In genomic region chr3:131731709-131732108, GRCh38 we compare ENCODE assay signal across 23 cellular contexts.
A peak's percentile ranks its signal among the peaks of the same experiment; 100 is the strongest.
DNase-seq lines count a peak whose midpoint lies in the region; ATAC-seq and TF ChIP-seq lines count a peak whose summit lies in the region.
"Had no signal": no experiment of that assay in that cellular context is flagged by ENCODE, and none has a peak within 500 bp of the region (broad histone marks: within the 10 kb centered on the region; RNA-seq: fewer than 3 reads in every experiment).

No MANE protein-coding gene starts in this region.

- H3K4me1 Mint-ChIP-seq in activated T-cell treated with anti-CD3 and anti-CD28 coated beads, Interleukin-2, amount 50 U/mL, for 4 hours (ENCODE audit: low read depth), result no peaks in the 10 kb centered on the region
- peaks cover 19% of the 10 kb centered on the region for H3K4me1 Mint-ChIP-seq in activated T-cell treated with anti-CD3 and anti-CD28 coated beads, Interleukin-2, amount 50 U/mL, for 24 hours (ENCODE audit: low read depth)
- H3K4me1 Mint-ChIP-seq: naive B cell had no signal

- H3K9me3 Mint-ChIP-seq in activated T-cell treated with anti-CD3 and anti-CD28 coated beads, Interleukin-2, amount 50 U/mL, for 4 hours, result no peaks in the 10 kb centered on the region
- H3K9me3 Mint-ChIP-seq in activated T-cell treated with anti-CD3 and anti-CD28 coated beads, Interleukin-2, amount 50 U/mL, for 24 hours, result no peaks in the 10 kb centered on the region
- H3K9me3 Mint-ChIP-seq: naive B cell had no signal

- H3K27ac Mint-ChIP-seq in activated T-cell treated with anti-CD3 and anti-CD28 coated beads, Interleukin-2, amount 50 U/mL, for 24 hours, result no peak overlapping the region
- H3K27ac Mint-ChIP-seq: naive B cell had no signal

- H3K27me3 ChIP-seq in OCI-LY3 (ENCODE audit: low read depth, low read length), result no peaks in the 10 kb centered on the region
- H3K27me3 ChIP-seq: breast epithelium, ovary, right atrium auricular region, upper lobe of left lung had no signal

- H3K27ac ChIP-seq in OCI-LY3 (ENCODE audit: low read length), result peak overlapping the region; percentile 28; the same call in 1 of the 2 replicates
- H3K27ac ChIP-seq: breast epithelium, coronary artery, ovary, right atrium auricular region, SK-N-MC, upper lobe of left lung had no signal

- H3K9me3 ChIP-seq in OCI-LY3 (ENCODE audit: insufficient read depth, low read length), result no peaks in the 10 kb centered on the region
- H3K9me3 ChIP-seq: breast epithelium, ovary, right atrium auricular region, upper lobe of left lung had no signal

- no peaks in the 10 kb centered on the region for H3K36me3 ChIP-seq in OCI-LY3 (replicated peaks; ENCODE audit: low read depth, low read length)
- H3K36me3 ChIP-seq: breast epithelium, ovary, right atrium auricular region, upper lobe of left lung had no signal

- H3K4me3 ChIP-seq in OCI-LY3 (ENCODE audit: low read length), result peak overlapping the region; percentile 18; the same call in 1 of the 2 replicates
- H3K4me3 ChIP-seq: breast epithelium, coronary artery, ovary, right atrium auricular region, SK-N-MC, upper lobe of left lung had no signal

- no peaks in the 10 kb centered on the region for H3K36me3 Mint-ChIP-seq in activated T-cell treated with anti-CD3 and anti-CD28 coated beads, Interleukin-2, amount 50 U/mL, for 4 hours (ENCODE audit: insufficient read depth)
- H3K36me3 Mint-ChIP-seq in activated T-cell treated with anti-CD3 and anti-CD28 coated beads, Interleukin-2, amount 50 U/mL, for 24 hours (ENCODE audit: low read depth), result no peaks in the 10 kb centered on the region
- H3K36me3 Mint-ChIP-seq: naive B cell had no signal

- peaks cover 5% of the 10 kb centered on the region for H3K27me3 Mint-ChIP-seq in activated T-cell treated with anti-CD3 and anti-CD28 coated beads, Interleukin-2, amount 50 U/mL, for 4 hours (ENCODE audit: low read depth)
- H3K27me3 Mint-ChIP-seq in activated T-cell treated with anti-CD3 and anti-CD28 coated beads, Interleukin-2, amount 50 U/mL, for 24 hours, result peaks cover 19% of the 10 kb centered on the region
- H3K27me3 Mint-ChIP-seq: naive B cell had no signal

- ATAC-seq in activated T-cell treated with anti-CD3 and anti-CD28 coated beads, Interleukin-2, amount 50 U/mL, for 4 hours, result peak; percentile 69 to 70
- ATAC-seq in GM21619 (IDR thresholded peaks at IDR 0.05; ENCODE audit: unreplicated experiment), result peak; percentile 42

- peak overlapping the region; percentile 9; the same call in 1 of the 2 replicates for H3K9ac ChIP-seq in OCI-LY3 (ENCODE audit: low read length)

- H3K4me3 Mint-ChIP-seq in activated T-cell treated with anti-CD3 and anti-CD28 coated beads, Interleukin-2, amount 50 U/mL, for 4 hours, result no peak overlapping the region
- no peak overlapping the region for H3K4me3 Mint-ChIP-seq in activated T-cell treated with anti-CD3 and anti-CD28 coated beads, Interleukin-2, amount 50 U/mL, for 24 hours
- H3K4me3 Mint-ChIP-seq: naive B cell had no signal

- DNase-seq in activated T-cell treated with anti-CD3 and anti-CD28 coated beads, Interleukin-2, amount 50 U/mL, for 4 hours, result no peak
- no peak for DNase-seq in activated T-cell treated with anti-CD3 and anti-CD28 coated beads, Interleukin-2, amount 50 U/mL, for 24 hours
- peak in 2 of 3 donors; percentile 7 to 14 for DNase-seq in stimulated activated CD4-positive, alpha-beta T cell treated with anti-CD3 and anti-CD28 coated beads, TNF-alpha, amount 100 ng/mL, for 48 hours (ENCODE audit: low read depth in 3 of 3)
- DNase-seq in LoVo (ENCODE audit: low spot score), result no peak
- DNase-seq in SHP77 (lab: John Stamatoyannopoulos, UW), result no peak
- no peak for DNase-seq in SK-N-DZ (ENCODE audit: low spot score)
- DNase-seq: activated CD4-positive, CD25-positive, alpha-beta regulatory T cell; DMS 273 treated with DMSO at 0.1 percent for 48 hours; H7; mesendoderm; naive B cell; NCI-H1105 treated with DMSO at 0.1 percent for 48 hours; NCI-H510A; NK-92 treated with Interleukin-12 subunit alpha and Interleukin-12 subunit beta, amount 100 ng/mL, for 24 hours; ovary; T1000; upper lobe of left lung had no signal

- peaks cover 72% of the 10 kb centered on the region for H3K4me1 ChIP-seq in OCI-LY3 (ENCODE audit: low read length)
- H3K4me1 ChIP-seq: breast epithelium had no signal

- peak overlapping the region; percentile 43 for H3K4me2 ChIP-seq in OCI-LY3 (ENCODE audit: low read length)

- H4K20me1 ChIP-seq in OCI-LY3 (ENCODE audit: insufficient read depth, low read length), result no peaks in the 10 kb centered on the region

- H3K79me2 ChIP-seq in OCI-LY3 (ENCODE audit: low read length), result no peaks in the 10 kb centered on the region

- H2AFZ ChIP-seq in OCI-LY3 (ENCODE audit: low read depth, low read length), result no peak overlapping the region

- TF ChIP-seq CTCF in OCI-LY3 (IDR thresholded peaks at IDR 0.05; ENCODE audit: low read depth, low read length), result no peak

Comparison
In these comparisons a context has a peak if more than half of its experiments do, and no peak if none do; other contexts are left out.
1. DNase-seq: peak in stimulated activated CD4-positive, alpha-beta T cell treated with anti-CD3 and anti-CD28 coated beads, TNF-alpha, amount 100 ng/mL, for 48 hours (2 of 3); none in activated T-cell treated with anti-CD3 and anti-CD28 coated beads, Interleukin-2, amount 50 U/mL, for 4 hours (single experiment), activated T-cell treated with anti-CD3 and anti-CD28 coated beads, Interleukin-2, amount 50 U/mL, for 24 hours (single experiment), LoVo (single experiment), SHP77 (0 of 2) and SK-N-DZ (single experiment).